In genomic region chr5:65774346-65774745, GRCh38 we compare ENCODE assay signal across 11 cellular contexts. TPM values are rescaled to one million over a fixed set of nuclear protein-coding genes. Genes with fewer than 3 reads are reported as not detected.
DNase-seq lines count a peak whose midpoint lies in the region; ATAC-seq and TF ChIP-seq lines count a peak whose summit lies in the region.
"Had no signal": no experiment of that assay in that cellular context is flagged by ENCODE, and none has a peak within 500 bp of the region (broad histone marks: within the 10 kb centered on the region; RNA-seq: fewer than 3 reads in every experiment).

No MANE protein-coding gene starts in this region.

- peaks cover 32% of the 10 kb centered on the region for H3K4me1 ChIP-seq in adipocyte (ENCODE audit: control insufficient read depth, insufficient read depth, low read length)

- H3K9ac ChIP-seq in adipocyte (ENCODE audit: low read length) = no peak overlapping the region

- intact Hi-C loops in lower leg skin (cut with DNase I; ENCODE audit: low total_unique reads) = no loop called here

- TF ChIP-seq CTCF in lower leg skin (IDR thresholded peaks at IDR 0.05) = no peak

- peak; percentile 70 for DNase-seq in AG08395 (ENCODE audit: low spot score)
- peak; percentile 81 for DNase-seq in adipocyte (ENCODE audit: low read depth)
- peak; percentile 89 for DNase-seq in kidney glomerular epithelial cell (lab: John Stamatoyannopoulos, UW)
- no peak for DNase-seq in NK-92 treated with Interleukin-12 subunit alpha and Interleukin-12 subunit beta, amount 100 ng/mL, for 24 hours (lab: John Stamatoyannopoulos, UW)
- DNase-seq in lower leg skin (ENCODE audit: low spot score in 2 of 2) = no peak
- no peak for DNase-seq in NCI-H1930 (lab: John Stamatoyannopoulos, UW)
- no peak for DNase-seq in mucosa of gallbladder (ENCODE audit: low spot score)
- DNase-seq: MG63, ovary, WERI-Rb-1 had no signal

- no peak for TF ChIP-seq POLR2A in lower leg skin (IDR thresholded peaks at IDR 0.05)

- H3K4me3 ChIP-seq in adipocyte (ENCODE audit: low read length) (no peak overlapping the region), lower leg skin (ENCODE audit: low read depth, poor library complexity, severe bottlenecking) (no peak overlapping the region)
- H3K4me3 ChIP-seq: MG63, ovary had no signal

- no peaks in the 10 kb centered on the region for H3K36me3 ChIP-seq in adipocyte (ENCODE audit: control insufficient read depth, insufficient read depth, low read length, severe bottlenecking)
- H3K36me3 ChIP-seq: ovary, WERI-Rb-1 had no signal

- no peaks in the 10 kb centered on the region for H3K27me3 ChIP-seq in adipocyte (replicated peaks; ENCODE audit: control insufficient read depth, insufficient read depth, low read length)
- H3K27me3 ChIP-seq: MG63, ovary had no signal

- ATAC-seq in GM18868 (IDR thresholded peaks at IDR 0.05; ENCODE audit: unreplicated experiment) = peak; percentile 74

- no peaks in the 10 kb centered on the region for H3K9me3 ChIP-seq in adipocyte (ENCODE audit: control insufficient read depth, low read length)
- H3K9me3 ChIP-seq: MG63, ovary had no signal

RNA-seq across cellular contexts. Expression of gene NLN, which starts 52.3 kb away (rescaled TPM):
- total RNA-seq in lower leg skin (10 to 100 TPM; 14.0 to 18.8 (median 16.4) TPM), mucosa of gallbladder (14.8 TPM)

RNA-seq across cellular contexts. Expression of gene SGTB, which starts 52.4 kb away (rescaled TPM):
- total RNA-seq in lower leg skin (1 to 10 TPM; 5.8 to 6.4 (median 6.0) TPM), mucosa of gallbladder (6.5 TPM)

Comparison
In these comparisons a context has a peak if more than half of its experiments do, and no peak if none do; other contexts are left out.
1. DNase-seq: peak in AG08395 (single experiment), adipocyte (single experiment) and kidney glomerular epithelial cell (single experiment); none in NK-92 treated with Interleukin-12 subunit alpha and Interleukin-12 subunit beta, amount 100 ng/mL, for 24 hours (single experiment), lower leg skin (0 of 2), NCI-H1930 (0 of 2) and mucosa of gallbladder (single experiment).